In the genomic region with DNA sequence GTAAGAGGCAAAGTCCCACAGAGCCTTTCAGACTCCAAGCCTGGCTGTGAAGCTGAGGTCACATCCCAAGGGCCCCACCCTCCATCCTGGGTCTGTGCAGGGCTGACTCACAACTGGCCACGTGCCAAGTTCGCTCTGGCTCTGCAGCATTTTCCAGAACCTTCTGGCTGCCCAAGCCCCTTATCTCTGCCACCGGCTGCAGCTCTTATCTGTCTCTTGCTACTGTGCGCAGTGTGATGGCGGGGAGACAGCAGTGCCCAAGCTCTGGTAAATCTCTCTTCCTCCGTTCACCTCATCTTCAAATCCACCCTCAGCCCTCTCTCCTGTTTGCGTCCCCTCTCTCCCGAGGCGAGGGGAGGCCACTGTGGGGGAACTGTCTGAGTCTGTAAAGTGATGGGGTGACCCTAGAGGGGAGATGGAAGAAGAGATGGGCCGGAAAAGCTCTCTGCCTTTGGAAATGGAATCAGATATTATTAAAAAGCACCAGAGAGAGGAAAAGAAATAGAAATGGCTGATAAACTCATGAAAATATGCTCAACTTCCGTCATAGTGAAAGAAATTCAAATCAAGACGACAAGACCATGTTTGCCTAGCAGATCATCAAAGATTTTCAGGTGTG, we compare ENCODE assay signal across 9 cellular contexts.
A peak's percentile ranks its signal among the peaks of the same experiment; 100 is the strongest.
DNase-seq lines count a peak whose midpoint lies in the region; ATAC-seq and TF ChIP-seq lines count a peak whose summit lies in the region.
"Had no signal": no experiment of that assay in that cellular context is flagged by ENCODE, and none has a peak within 500 bp of the region (broad histone marks: within the 10 kb centered on the region; RNA-seq: fewer than 3 reads in every experiment).

No MANE protein-coding gene starts in this region.

- H3K4me3 ChIP-seq in mucosa of descending colon = no peak overlapping the region

- peak; percentile 32 for DNase-seq in COLO829 (ENCODE audit: low spot score)
- peak; percentile 40 for DNase-seq in M059J (ENCODE audit: low read depth)
- DNase-seq in mucosa of descending colon = peak; percentile 66 to 71 (median 71)
- DNase-seq in 8988T = no peak

- H3K36me3 Mint-ChIP-seq in brain = peaks cover 24% of the 10 kb centered on the region

- H3K4me1 Mint-ChIP-seq in brain = peaks cover 76% of the 10 kb centered on the region

- intact Hi-C loops in mucosa of descending colon (cut with DNase I, micrococcal nuclease) = no loop called here

- H3K9me3 Mint-ChIP-seq in brain = peaks cover 0 to 7% (median 4%) of the 10 kb centered on the region in 5 experiments

- TF ChIP-seq CTCF in brain (conservative IDR thresholded peaks at IDR 0.05) = no peak
- no peak for TF ChIP-seq CTCF in mucosa of descending colon (IDR thresholded peaks at IDR 0.05)

- no peaks in the 10 kb centered on the region for H3K36me3 ChIP-seq in mucosa of descending colon (ENCODE audit: low read depth)

- H3K9me3 ChIP-seq in mucosa of descending colon = no peaks in the 10 kb centered on the region

- no peaks in the 10 kb centered on the region for H3K27me3 Mint-ChIP-seq in brain

- no peak overlapping the region for H3K4me3 Mint-ChIP-seq in brain
- H3K4me3 Mint-ChIP-seq: naive thymus-derived CD8-positive, alpha-beta T cell had no signal

- no peak for TF ChIP-seq POLR2A in GM18505 (IDR thresholded peaks at IDR 0.05; ENCODE audit: borderline replicate concordance, extremely low read depth, insufficient read depth, insufficient read length)

- ATAC-seq in mucosa of descending colon (peak; percentile 84), GM18861 (IDR thresholded peaks at IDR 0.05; ENCODE audit: unreplicated experiment) (no peak), HG02840 (IDR thresholded peaks at IDR 0.05; ENCODE audit: low FRiP score, unreplicated experiment) (no peak), GM18505 (IDR thresholded peaks at IDR 0.05; ENCODE audit: unreplicated experiment) (no peak)
- ATAC-seq: naive thymus-derived CD8-positive, alpha-beta T cell had no signal

- peak overlapping the region in 4 of 5 experiments; percentile 13 to 80 (median 26) for H3K27ac Mint-ChIP-seq in brain

- H3K4me1 ChIP-seq in mucosa of descending colon (ENCODE audit: low read depth) = no peaks in the 10 kb centered on the region
